Comparison of ENCODE assay signal across 22 cellular contexts in genomic region chr1:10753279-10753678, GRCh38. TPM values are rescaled to one million over a fixed set of nuclear protein-coding genes. Genes with fewer than 3 reads are reported as not detected.
DNase-seq lines count a peak whose midpoint lies in the region; ATAC-seq and TF ChIP-seq lines count a peak whose summit lies in the region.
"Had no signal": no experiment of that assay in that cellular context is flagged by ENCODE, and none has a peak within 500 bp of the region (broad histone marks: within the 10 kb centered on the region; RNA-seq: fewer than 3 reads in every experiment).

No MANE protein-coding gene starts in this region.

- no peak overlapping the region for H3K4me3 Mint-ChIP-seq in CD8-positive, alpha-beta T cell
- H3K4me3 Mint-ChIP-seq in mesothelial cell of epicardium, result no peak overlapping the region
- H3K4me3 Mint-ChIP-seq: activated naive CD4-positive, alpha-beta T cell treated with anti-CD3 and anti-CD28 coated beads, Interleukin-2, amount 50 U/mL, for 24 hours; T-helper 2 cell treated with Interferon-gamma antibody and Interleukin-4, amounts not matched to agents 5 μg/mL and 100 μg/mL, for 36 hours had no signal

- H3K4me1 ChIP-seq in CD8-positive, alpha-beta T cell (ENCODE audit: insufficient read depth, low read length), result peaks cover 11% of the 10 kb centered on the region
- no peaks in the 10 kb centered on the region for H3K4me1 ChIP-seq in DOHH2 (ENCODE audit: control insufficient read depth, low read length)
- H3K4me1 ChIP-seq: breast epithelium had no signal

- H3K27me3 Mint-ChIP-seq in CD8-positive, alpha-beta T cell (ENCODE audit: low read depth), result no peaks in the 10 kb centered on the region
- H3K27me3 Mint-ChIP-seq in mesothelial cell of epicardium (ENCODE audit: low read depth), result no peaks in the 10 kb centered on the region
- H3K27me3 Mint-ChIP-seq: activated naive CD4-positive, alpha-beta T cell treated with anti-CD3 and anti-CD28 coated beads, Interleukin-2, amount 50 U/mL, for 24 hours had no signal

- DNase-seq in CD8-positive, alpha-beta T cell, result no peak
- peak; percentile 94 for DNase-seq in WERI-Rb-1
- DNase-seq in mesothelial cell of epicardium (ENCODE audit: low spot score in 2 of 2, unreplicated experiment in 2 of 2), result no peak
- DNase-seq in T-helper 2 cell, result no peak
- no peak for DNase-seq in SKM-1 treated with dmso at 0.1 percent for 144 hours (lab: John Stamatoyannopoulos, UW; ENCODE audit: unreplicated experiment)
- DNase-seq in T-helper 1 cell, result no peak
- no peak for DNase-seq in DMS79 (lab: John Stamatoyannopoulos, UW)
- DNase-seq: activated CD4-positive, alpha-beta T cell treated with anti-CD3 and anti-CD28 coated beads for 1 hour; AML-193; esophagus squamous epithelium; head of caudate nucleus; IMR-90; islet precursor cell; Right ventricle myocardium superior; stimulated activated CD4-positive, alpha-beta T cell treated with anti-CD3 and anti-CD28 coated beads, Interleukin-2, amount 100 ng/mL, for 48 hours; thyroid gland had no signal

- no peaks in the 10 kb centered on the region for H3K79me2 ChIP-seq in DOHH2 (ENCODE audit: control insufficient read depth, low read length)

- H3K9me3 Mint-ChIP-seq in CD8-positive, alpha-beta T cell, result no peaks in the 10 kb centered on the region
- H3K9me3 Mint-ChIP-seq in mesothelial cell of epicardium, result no peaks in the 10 kb centered on the region
- H3K9me3 Mint-ChIP-seq: activated naive CD4-positive, alpha-beta T cell treated with anti-CD3 and anti-CD28 coated beads, Interleukin-2, amount 50 U/mL, for 24 hours; T-helper 2 cell treated with Interferon-gamma antibody and Interleukin-4, amounts not matched to agents 5 μg/mL and 100 μg/mL, for 36 hours had no signal

- no peaks in the 10 kb centered on the region for H3K9me2 ChIP-seq in DOHH2 (replicated peaks; ENCODE audit: control insufficient read depth, low read length)

- CTCF ChIA-PET in CD8-positive, alpha-beta T cell (lab: Charles Lee), result no interaction called here

- no peaks in the 10 kb centered on the region for H4K20me1 ChIP-seq in DOHH2 (ENCODE audit: control insufficient read depth, insufficient read depth, low read depth, low read length)

- H3K27me3 ChIP-seq in CD8-positive, alpha-beta T cell (ENCODE audit: insufficient read depth, low read length), result no peaks in the 10 kb centered on the region
- H3K27me3 ChIP-seq in DOHH2 (ENCODE audit: control insufficient read depth, low read length) (no peaks in the 10 kb centered on the region), WERI-Rb-1 (ENCODE audit: insufficient read depth, low read depth, severe bottlenecking) (no peaks in the 10 kb centered on the region)
- H3K27me3 ChIP-seq: esophagus squamous epithelium, thyroid gland had no signal

- no peak overlapping the region for H3K4me2 ChIP-seq in DOHH2 (ENCODE audit: low read length)

- H3K4me1 Mint-ChIP-seq in CD8-positive, alpha-beta T cell (ENCODE audit: low read depth), result peaks cover 12% of the 10 kb centered on the region
- peaks cover 5% of the 10 kb centered on the region for H3K4me1 Mint-ChIP-seq in mesothelial cell of epicardium

- H3K36me3 Mint-ChIP-seq in CD8-positive, alpha-beta T cell, result no peaks in the 10 kb centered on the region
- H3K36me3 Mint-ChIP-seq in mesothelial cell of epicardium, result no peaks in the 10 kb centered on the region
- H3K36me3 Mint-ChIP-seq: activated naive CD4-positive, alpha-beta T cell treated with anti-CD3 and anti-CD28 coated beads, Interleukin-2, amount 50 U/mL, for 24 hours had no signal

- peak; percentile 24 for ATAC-seq in CD8-positive, alpha-beta T cell
- ATAC-seq: right cardiac atrium had no signal

- POLR2A ChIA-PET in CD8-positive, alpha-beta T cell (lab: Charles Lee), result no interaction called here

- no peaks in the 10 kb centered on the region for H3K9me3 ChIP-seq in CD8-positive, alpha-beta T cell (ENCODE audit: low read length)
- H3K9me3 ChIP-seq in DOHH2 (ENCODE audit: control insufficient read depth, insufficient read depth, low read length) (no peaks in the 10 kb centered on the region), WERI-Rb-1 (ENCODE audit: severe bottlenecking) (no peaks in the 10 kb centered on the region)
- H3K9me3 ChIP-seq: breast epithelium, esophagus squamous epithelium, neutrophil, thyroid gland had no signal

- H3K27ac ChIP-seq in CD8-positive, alpha-beta T cell (ENCODE audit: low read depth, low read length), result no peak overlapping the region
- H3K27ac ChIP-seq in DOHH2 (ENCODE audit: low read depth, low read length), result no peak overlapping the region
- peak overlapping the region; percentile 89 for H3K27ac ChIP-seq in WERI-Rb-1
- H3K27ac ChIP-seq: breast epithelium, esophagus squamous epithelium, neutrophil, thyroid gland had no signal

- no peak overlapping the region for H3K4me3 ChIP-seq in CD8-positive, alpha-beta T cell (ENCODE audit: low read depth, low read length)
- no peak overlapping the region for H3K4me3 ChIP-seq in DOHH2 (ENCODE audit: low read length)
- H3K4me3 ChIP-seq in WERI-Rb-1 (ENCODE audit: low read depth, low read length), result peak overlapping the region; percentile 31
- H3K4me3 ChIP-seq: breast epithelium, esophagus squamous epithelium, thyroid gland had no signal

- no peaks in the 10 kb centered on the region for H3F3A ChIP-seq in DOHH2 (ENCODE audit: control insufficient read depth, insufficient read depth)

- no peak overlapping the region for H3K27ac Mint-ChIP-seq in CD8-positive, alpha-beta T cell
- no peak overlapping the region for H3K27ac Mint-ChIP-seq in mesothelial cell of epicardium
- H3K27ac Mint-ChIP-seq: T-helper 2 cell treated with Interferon-gamma antibody and Interleukin-4, amounts not matched to agents 5 μg/mL and 100 μg/mL, for 36 hours had no signal

- TF ChIP-seq CTCF in CD8-positive, alpha-beta T cell (IDR thresholded peaks at IDR 0.05), result no peak
- TF ChIP-seq CTCF in DOHH2 (IDR thresholded peaks at IDR 0.05; ENCODE audit: low read depth, low read length, poor library complexity, severe bottlenecking) (peak; percentile 19), WERI-Rb-1 (IDR thresholded peaks at IDR 0.05; ENCODE audit: low read depth, low read length) (peak; percentile 59), mesothelial cell of epicardium (IDR thresholded peaks at IDR 0.05; ENCODE audit: unreplicated experiment) (peak; percentile 50)

- H3K36me3 ChIP-seq in CD8-positive, alpha-beta T cell (ENCODE audit: insufficient read depth, low read length), result no peaks in the 10 kb centered on the region
- H3K36me3 ChIP-seq in DOHH2 (ENCODE audit: control insufficient read depth, low read length) (no peaks in the 10 kb centered on the region), WERI-Rb-1 (peaks cover 23% of the 10 kb centered on the region)
- H3K36me3 ChIP-seq: breast epithelium, neutrophil, thyroid gland had no signal

- intact Hi-C loops in CD8-positive, alpha-beta T cell (cut with DNase I, micrococcal nuclease), result no loop called here

RNA-seq across cellular contexts. Expression of gene CASZ1, which starts 43.2 kb away (rescaled TPM):
- 10 to 100 TPM; 48.0 to 56.5 TPM for total RNA-seq in CD8-positive, alpha-beta T cell
- 8.9 to 11.2 TPM (median 10.1 TPM) in 3 replicates for total RNA-seq in mesothelial cell of epicardium
